9 cellular contexts compared by ENCODE assay signal in genomic region chr3:195624603-195625568, GRCh38. TPM values are rescaled to one million over a fixed set of nuclear protein-coding genes. Genes with fewer than 3 reads are reported as not detected.
A peak's percentile ranks its signal among the peaks of the same experiment; 100 is the strongest.
DNase-seq lines count a peak whose midpoint lies in the region; ATAC-seq, FAIRE-seq and TF ChIP-seq lines count a peak whose summit lies in the region.
"Not testable (repeated sequence)": the region's sequence is repeated elsewhere in the genome, so short reads cannot be mapped to it uniquely, and the experiment has no call there.
"Had no signal": no experiment of that assay in that cellular context is flagged by ENCODE, and none has a peak within 500 bp of the region (broad histone marks: within the 10 kb centered on the region; RNA-seq: fewer than 3 reads in every experiment).

No MANE protein-coding gene starts in this region.

- H3K27me3 ChIP-seq in OCI-LY1 (ENCODE audit: insufficient read depth, low read length); foreskin keratinocyte: not testable (repeated sequence)

- H3K9me3 ChIP-seq in A549; OCI-LY1 (ENCODE audit: low read length): not testable (repeated sequence)

- H3K27ac Mint-ChIP-seq in naive thymus-derived CD8-positive, alpha-beta T cell: peak overlapping the region in 2 of 10 donors; percentile 57 to 69

- H3K4me2 ChIP-seq in A549: peak overlapping the region; percentile 62; the same call in 2 of the 3 replicates
- H3K4me2 ChIP-seq in OCI-LY1 (ENCODE audit: low read length): peak overlapping the region; percentile 50

- POLR2A ChIA-PET in A549 (lab: Yijun Ruan, JAX); naive thymus-derived CD8-positive, alpha-beta T cell (lab: Charles Lee): not testable (repeated sequence)

- H3K4me3 Mint-ChIP-seq in activated T-cell treated with anti-CD3 and anti-CD28 coated beads, Interleukin-2, amount 50 U/mL, for 4 hours: peak overlapping the region; percentile 58
- peak overlapping the region; percentile 47 to 80 (median 65) for H3K4me3 Mint-ChIP-seq in naive thymus-derived CD8-positive, alpha-beta T cell

- not testable (repeated sequence) for H2AFZ ChIP-seq in OCI-LY1 (ENCODE audit: low read length)

- not testable (repeated sequence) for H4K20me1 ChIP-seq in OCI-LY1 (ENCODE audit: insufficient read depth, low read length)

- not testable (repeated sequence) for H3K4me1 Mint-ChIP-seq in activated T-cell treated with anti-CD3 and anti-CD28 coated beads, Interleukin-2, amount 50 U/mL, for 4 hours (ENCODE audit: low read depth); naive thymus-derived CD8-positive, alpha-beta T cell

- H3K79me2 ChIP-seq in OCI-LY1 (ENCODE audit: insufficient read depth, low read length): not testable (repeated sequence)

- H3K9me2 ChIP-seq in OCI-LY1 (ENCODE audit: low read depth, low read length): not testable (repeated sequence)

- not testable (repeated sequence) for TF ChIP-seq RAD21 in A549 (conservative IDR thresholded peaks at IDR 0.05 in 1 of 2, IDR thresholded peaks at IDR 0.05 in 1 of 2)

- not testable (repeated sequence) for DNase-seq in A549 (ENCODE audit: low read depth in 1 of 2, low spot score in 1 of 2); activated T-cell treated with anti-CD3 and anti-CD28 coated beads, Interleukin-2, amount 50 U/mL, for 4 hours; foreskin keratinocyte
- peak in 6 of 10 donors; percentile 13 to 46 (median 38) for DNase-seq in naive thymus-derived CD8-positive, alpha-beta T cell

- H3K36me3 ChIP-seq in OCI-LY1 (ENCODE audit: insufficient read depth, low read length): not testable (repeated sequence)

- TF ChIP-seq CTCF in A549 (IDR thresholded peaks at IDR 0.05); OCI-LY1 (IDR thresholded peaks at IDR 0.05; ENCODE audit: low read length); foreskin keratinocyte (conservative IDR thresholded peaks at IDR 0.05): not testable (repeated sequence)

- TF ChIP-seq EP300 in A549 (IDR thresholded peaks at IDR 0.05): not testable (repeated sequence)

- not testable (repeated sequence) for H3F3A ChIP-seq in OCI-LY1 (ENCODE audit: insufficient read depth, low read length)

- FAIRE-seq in A549 (lab: Jason Lieb, UNC): not testable (repeated sequence)

- peak overlapping the region in 1 of 2 experiments; percentile 63; a peak in 1 of 6 replicates for H3K27ac ChIP-seq in A549
- peak overlapping the region; percentile 66 for H3K27ac ChIP-seq in OCI-LY1 (ENCODE audit: low read depth, low read length, poor library complexity, severe bottlenecking)
- not testable (repeated sequence) for H3K27ac ChIP-seq in foreskin keratinocyte

- WGBS in A549 (ENCODE audit: missing lambda C conversion rate): 33% methylated on average over 12 of the region's 62 CpGs

- not testable (repeated sequence) for H3K9me3 Mint-ChIP-seq in activated T-cell treated with anti-CD3 and anti-CD28 coated beads, Interleukin-2, amount 50 U/mL, for 4 hours; naive thymus-derived CD8-positive, alpha-beta T cell

- H3K36me3 Mint-ChIP-seq in activated T-cell treated with anti-CD3 and anti-CD28 coated beads, Interleukin-2, amount 50 U/mL, for 4 hours (ENCODE audit: insufficient read depth); naive thymus-derived CD8-positive, alpha-beta T cell: not testable (repeated sequence)

- 0 out of 3 replicates have a peak overlapping the region, but pooled peaks have one; percentile 30 for H3K4me3 ChIP-seq in A549
- H3K4me3 ChIP-seq in OCI-LY1 (ENCODE audit: low read depth, low read length, poor library complexity, severe bottlenecking): peak overlapping the region; percentile 46

- TF ChIP-seq POLR2A in A549 (IDR thresholded peaks at IDR 0.05; ENCODE audit: low read length): not testable (repeated sequence)

- H3K9ac ChIP-seq in OCI-LY1 (ENCODE audit: low read length): not testable (repeated sequence)

- ATAC-seq in A549 (peak; percentile 81 to 96), GM19025 (IDR thresholded peaks at IDR 0.05; ENCODE audit: low read depth, unreplicated experiment) (peak; percentile 78), GM21825 (IDR thresholded peaks at IDR 0.05; ENCODE audit: unreplicated experiment) (peak; percentile 79), HG03095 (IDR thresholded peaks at IDR 0.05; ENCODE audit: unreplicated experiment) (peak; percentile 81), foreskin keratinocyte (peak; percentile 86)
- peak; percentile 91 to 93 for ATAC-seq in activated T-cell treated with anti-CD3 and anti-CD28 coated beads, Interleukin-2, amount 50 U/mL, for 4 hours
- peak; percentile 92 to 95 for ATAC-seq in naive thymus-derived CD8-positive, alpha-beta T cell

- CTCF ChIA-PET in A549 (lab: Yijun Ruan, JAX): interaction anchor here (0.7 kb wide), 2 partner anchors 92 to 121 kb away, joined by 3 to 4 read pairs; no protein-coding TSS in a partner anchor

- H3K27me3 Mint-ChIP-seq in activated T-cell treated with anti-CD3 and anti-CD28 coated beads, Interleukin-2, amount 50 U/mL, for 4 hours (ENCODE audit: low read depth); naive thymus-derived CD8-positive, alpha-beta T cell: not testable (repeated sequence)

- H3K4me1 ChIP-seq in A549; OCI-LY1 (ENCODE audit: insufficient read depth, low read length, severe bottlenecking); foreskin keratinocyte: not testable (repeated sequence)

RNA-seq across cellular contexts. Expression of gene APOD, which starts 41.1 kb away (rescaled TPM):
- polyA plus RNA-seq in A549 (2011; rRNA removed): 2.8 and 3.1 TPM in 2 replicates
- 0.25 and 0.34 TPM in 2 replicates for polyA plus RNA-seq in A549 (2012; cell fraction: cytosol; rRNA removed)
- 0.14 and 0.58 TPM in 2 replicates for polyA plus RNA-seq in A549 (2012; cell fraction: nucleus; rRNA removed)
- 0.15 to 0.36 TPM (median 0.28 TPM) in 3 replicates for polyA plus RNA-seq in A549 (2017; fragmentation: RNase III; extraction: RNeasy Plus Mini Kit Qiagen cat#74134 plus additional on column Dnase treatment)
- polyA minus RNA-seq in A549 (2011; rRNA and poly(A)+ RNA removed): 2.7 and 3.6 TPM in 2 replicates
- not detected for total RNA-seq in activated T-cell treated with anti-CD3 and anti-CD28 coated beads, Interleukin-2, amount 50 U/mL, for 4 hours
- total RNA-seq in foreskin keratinocyte: not detected in 2 replicates
- polyA plus RNA-seq in foreskin keratinocyte: 0.17 TPM in 1 of 2 replicates, not detected in the other
- not detected for total RNA-seq in naive thymus-derived CD8-positive, alpha-beta T cell
- not detected for polyA plus RNA-seq in naive thymus-derived CD8-positive, alpha-beta T cell
- total RNA-seq: epithelial cell of proximal tubule had no signal
